17 cellular contexts compared by ENCODE assay signal in the genomic region with DNA sequence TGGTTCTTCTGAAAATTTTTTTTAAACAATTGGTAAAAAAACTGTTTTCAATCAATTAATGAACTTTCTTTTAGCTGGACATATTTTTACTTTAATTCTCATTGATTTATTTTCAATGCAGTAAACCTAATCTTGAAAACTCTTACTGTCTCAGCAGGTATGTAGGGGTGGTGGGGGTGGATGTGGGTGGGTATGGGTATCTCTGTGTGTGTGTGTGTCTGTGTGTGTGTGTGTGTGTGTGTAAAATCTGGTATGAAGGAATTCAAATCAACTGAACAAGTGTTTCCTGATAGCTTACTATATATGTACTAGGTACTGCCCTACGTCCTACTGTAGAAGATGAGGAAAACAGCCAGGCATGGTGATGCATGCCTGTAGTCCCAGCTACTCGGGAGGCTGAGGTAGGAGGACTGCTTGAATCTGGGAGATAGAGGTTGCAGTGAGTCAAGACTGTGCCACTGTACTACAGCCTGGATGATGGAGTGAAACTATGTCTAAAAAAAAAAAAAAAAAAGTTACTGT.
"Had no signal": no experiment of that assay in that cellular context is flagged by ENCODE, and none has a peak within 500 bp of the region (broad histone marks: within the 10 kb centered on the region; RNA-seq: fewer than 3 reads in every experiment).

No MANE protein-coding gene starts in this region.

- ATAC-seq: activated naive CD8-positive, alpha-beta T cell treated with anti-CD3 and anti-CD28 coated beads, Interleukin-2, amount 50 U/mL, for 24 hours; Right ventricle myocardium inferior; T-helper 17 cell had no signal

- H3K27ac Mint-ChIP-seq: activated B cell treated with CpG ODN at 0.5 μM for 24 hours; activated naive CD4-positive, alpha-beta T cell treated with anti-CD3 and anti-CD28 coated beads, Interleukin-2, amount 50 U/mL, for 24 hours; activated naive CD8-positive, alpha-beta T cell treated with anti-CD3 and anti-CD28 coated beads, Interleukin-2, amount 50 U/mL, for 24 hours; T-helper 17 cell had no signal

- DNase-seq: activated B cell treated with CpG ODN at 0.5 μM for 24 hours; activated CD4-positive, alpha-beta T cell treated with anti-CD3 and anti-CD28 coated beads for 1 hour; activated CD8-positive, alpha-beta memory T cell treated with anti-CD3 and anti-CD28 coated beads for 24 hours; activated naive CD8-positive, alpha-beta T cell treated with anti-CD3 and anti-CD28 coated beads, Interleukin-2, amount 50 U/mL, for 24 hours; amniotic stem cell; NCI-H1048; NCI-H2029 treated with DMSO at 0.1 percent for 48 hours; NCI-H345; NCI-H510A; NCI-H526 treated with DMSO at 0.1 percent for 48 hours; RPMI8226; T-helper 17 cell; T-helper 9 cell had no signal

- H3K4me3 Mint-ChIP-seq: activated B cell treated with CpG ODN at 0.5 μM for 24 hours; activated CD4-positive, alpha-beta memory T cell treated with anti-CD3 and anti-CD28 coated beads for 36 hours; activated CD4-positive, alpha-beta T cell treated with anti-CD3 and anti-CD28 coated beads, Interleukin-2, amount 10 ng/mL, durations not matched to agents 24 days and 14 days; activated naive CD4-positive, alpha-beta T cell treated with anti-CD3 and anti-CD28 coated beads, Interleukin-2, amount 50 U/mL, for 24 hours; activated naive CD8-positive, alpha-beta T cell treated with anti-CD3 and anti-CD28 coated beads, Interleukin-2, amount 50 U/mL, for 24 hours; T-helper 17 cell had no signal

- H3K9me3 Mint-ChIP-seq: activated B cell treated with CpG ODN at 0.5 μM for 24 hours; activated CD4-positive, alpha-beta memory T cell treated with anti-CD3 and anti-CD28 coated beads for 36 hours; activated CD4-positive, alpha-beta T cell treated with anti-CD3 and anti-CD28 coated beads, Interleukin-2, amount 10 ng/mL, durations not matched to agents 24 days and 14 days; activated naive CD4-positive, alpha-beta T cell treated with anti-CD3 and anti-CD28 coated beads, Interleukin-2, amount 50 U/mL, for 24 hours; activated naive CD8-positive, alpha-beta T cell treated with anti-CD3 and anti-CD28 coated beads, Interleukin-2, amount 50 U/mL, for 24 hours had no signal

- H3K27me3 Mint-ChIP-seq: activated B cell treated with CpG ODN at 0.5 μM for 24 hours; activated CD4-positive, alpha-beta memory T cell treated with anti-CD3 and anti-CD28 coated beads for 36 hours; activated CD4-positive, alpha-beta T cell treated with anti-CD3 and anti-CD28 coated beads, Interleukin-2, amount 10 ng/mL, durations not matched to agents 24 days and 14 days; activated naive CD4-positive, alpha-beta T cell treated with anti-CD3 and anti-CD28 coated beads, Interleukin-2, amount 50 U/mL, for 24 hours; activated naive CD8-positive, alpha-beta T cell treated with anti-CD3 and anti-CD28 coated beads, Interleukin-2, amount 50 U/mL, for 24 hours; T-helper 17 cell had no signal
